ENCODE assay signal across 1 cellular context in the genomic region with DNA sequence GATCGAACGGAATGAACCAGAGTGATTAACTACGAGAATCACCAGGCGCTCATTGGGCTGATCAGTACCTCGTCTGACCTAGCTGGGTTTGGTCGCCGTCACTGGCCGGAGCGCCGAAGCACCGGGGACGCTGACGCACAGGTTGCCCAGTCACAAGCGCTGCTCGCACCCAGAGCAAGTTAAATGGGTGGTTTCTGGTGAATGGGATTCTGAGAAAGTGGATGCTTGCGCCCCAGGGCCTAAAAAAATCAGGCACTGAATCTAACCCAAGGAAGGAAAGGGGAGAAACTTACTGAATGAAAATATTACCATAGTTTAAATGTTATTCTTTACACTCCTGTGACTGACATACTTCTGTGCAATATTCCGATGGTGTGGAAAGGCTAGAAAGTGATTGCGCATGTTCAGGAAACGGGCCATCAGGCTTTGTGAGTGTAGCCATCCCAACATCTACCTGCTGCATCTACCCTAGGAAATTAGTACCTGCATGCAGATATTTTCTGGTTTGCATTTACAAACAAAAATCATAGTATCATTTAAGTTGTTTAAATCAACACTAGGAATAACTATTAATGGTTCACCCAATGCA.
TF ChIP-seq lines count a peak whose summit lies in the region.

No MANE protein-coding gene starts in this region.

TF ChIP-seq in GM12878, 131 proteins besides CTCF, POLR2A, EP300 and RAD21 (continued from another document):
- no peak for TF ChIP-seq ZBTB40 (IDR thresholded peaks at IDR 0.05; ENCODE audit: borderline replicate concordance)
- no peak for TF ChIP-seq SMARCA5 (IDR thresholded peaks at IDR 0.05)
